Comparison of ENCODE assay signal across 1 cellular context in genomic region chr19:49487277-49488045, GRCh38.
A peak's percentile ranks its signal among the peaks of the same experiment; 100 is the strongest.
TF ChIP-seq lines count a peak whose summit lies in the region.

Gene RPL13A (plus strand): TSS chr19:49487608. CDS start chr19:49487630, 22 bp downstream.

TF ChIP-seq in GM12878, 131 proteins besides CTCF, POLR2A, EP300 and RAD21 (continued from another document):
- TF ChIP-seq ELK1 (IDR thresholded peaks at IDR 0.05; ENCODE audit: low read depth, low read length) (peak; percentile 73), BACH1 (IDR thresholded peaks at IDR 0.05; ENCODE audit: borderline replicate concordance) (peak; percentile 69; the same call in 1 of the 2 replicates), FOXK2 (IDR thresholded peaks at IDR 0.05) (no peak), NFXL1 (IDR thresholded peaks at IDR 0.05; ENCODE audit: borderline replicate concordance) (no peak), BCL3 (IDR thresholded peaks at IDR 0.05; ENCODE audit: borderline replicate concordance, insufficient read depth, low read depth, low read length, poor library complexity, severe bottlenecking) (no peak), RCOR1 (conservative IDR thresholded peaks at IDR 0.05; ENCODE audit: low read depth, low read length) (peak; percentile 87; the same call in 1 of the 2 replicates), NR2C1 (IDR thresholded peaks at IDR 0.05) (peak; percentile 89), MAX (IDR thresholded peaks at IDR 0.05; ENCODE audit: low read depth, low read length) (peak; percentile 98), NKRF (conservative IDR thresholded peaks at IDR 0.05) (peak; percentile 87), IKZF1 (conservative IDR thresholded peaks at IDR 0.05) (peak; percentile 92), HDAC2 (IDR thresholded peaks at IDR 0.05) (no peak), HDAC6 (IDR thresholded peaks at IDR 0.05; ENCODE audit: unreplicated experiment) (peak; percentile 93), PAX5 (IDR thresholded peaks at IDR 0.05; ENCODE audit: borderline replicate concordance, low read depth, low read length) (peak; percentile 58; the same call in 1 of the 2 replicates), TCF3 (IDR thresholded peaks at IDR 0.05; ENCODE audit: borderline replicate concordance, insufficient read depth, low read depth, low read length) (peak; percentile 87), JUNB (IDR thresholded peaks at IDR 0.05) (no peak), IRF3 (IDR thresholded peaks at IDR 0.05) (peak; percentile 78), CHD1 (IDR thresholded peaks at IDR 0.05; ENCODE audit: low read depth, low read length) (peak; percentile 93; the same call in 1 of the 2 replicates), POLR2AphosphoS2 (IDR thresholded peaks at IDR 0.05; ENCODE audit: low read depth, low read length) (peak; percentile 98), RELB (IDR thresholded peaks at IDR 0.05; ENCODE audit: low read depth) (peak; percentile 61; the same call in 1 of the 2 replicates), ETV6 (conservative IDR thresholded peaks at IDR 0.05 in 1 of 2, IDR thresholded peaks at IDR 0.05 in 1 of 2; ENCODE audit: borderline replicate concordance in 1 of 2, low read depth in 1 of 2) (no peak), ASH2L (IDR thresholded peaks at IDR 0.05; ENCODE audit: borderline replicate concordance, low read depth) (no peak), E4F1 (IDR thresholded peaks at IDR 0.05; ENCODE audit: borderline replicate concordance, partially characterized antibody) (peak; percentile 71), NRF1 (conservative IDR thresholded peaks at IDR 0.05; ENCODE audit: low read depth, low read length) (peak; percentile 90), MEF2B (IDR thresholded peaks at IDR 0.05; ENCODE audit: partially characterized antibody, poor library complexity, severe bottlenecking) (peak; percentile 63), FOXM1 (IDR thresholded peaks at IDR 0.05; ENCODE audit: low read depth, low read length) (peak; percentile 69), USF1 (IDR thresholded peaks at IDR 0.05; ENCODE audit: borderline replicate concordance, extremely low read length, insufficient read depth, low read depth, low read length) (peak; percentile 97), ZNF217 (IDR thresholded peaks at IDR 0.05) (no peak), HCFC1 (IDR thresholded peaks at IDR 0.05; ENCODE audit: low read length) (peak; percentile 79), JUND (IDR thresholded peaks at IDR 0.05; ENCODE audit: low read depth, low read length) (no peak), SKIL (IDR thresholded peaks at IDR 0.05; ENCODE audit: low read depth, poor library complexity, severe bottlenecking) (no peak), ZBED1 (IDR thresholded peaks at IDR 0.05; ENCODE audit: borderline replicate concordance) (peak; percentile 79; the same call in 1 of the 2 replicates)
TF ChIP-seq in GM12878: peak in this region for 64.
